In genomic region chr4:81601270-81601694, GRCh38 we compare ENCODE assay signal across 20 cellular contexts.
A peak's percentile ranks its signal among the peaks of the same experiment; 100 is the strongest.
DNase-seq lines count a peak whose midpoint lies in the region; ATAC-seq and TF ChIP-seq lines count a peak whose summit lies in the region.
"Had no signal": no experiment of that assay in that cellular context is flagged by ENCODE, and none has a peak within 500 bp of the region (broad histone marks: within the 10 kb centered on the region; RNA-seq: fewer than 3 reads in every experiment).

No MANE protein-coding gene starts in this region.

- H3K9me3 Mint-ChIP-seq in brain, result peaks cover 0 to 4% (median 2%) of the 10 kb centered on the region in 5 experiments
- H3K9me3 Mint-ChIP-seq: H9 had no signal

- H2AFZ ChIP-seq in ACC112 (ENCODE audit: low read length, unreplicated experiment), result peak overlapping the region; percentile 52

- H3K36me3 Mint-ChIP-seq in brain, result no peaks in the 10 kb centered on the region

- H3K4me3 Mint-ChIP-seq in brain, result peak overlapping the region in 3 of 5 experiments; percentile 17 to 73 (median 65)
- H3K4me3 Mint-ChIP-seq: H9, T-helper 17 cell had no signal

- no peak overlapping the region for H3K27ac ChIP-seq in ACC112 (ENCODE audit: low read depth, low read length)
- H3K27ac ChIP-seq: BLaER1, VCaP had no signal

- TF ChIP-seq CTCF in brain (conservative IDR thresholded peaks at IDR 0.05) (no peak), mucosa of descending colon (IDR thresholded peaks at IDR 0.05) (no peak)

- no peaks in the 10 kb centered on the region for H3K79me2 ChIP-seq in ACC112 (ENCODE audit: control insufficient read depth, insufficient read depth, low read length, unreplicated experiment)

- no peak overlapping the region for H3K4me3 ChIP-seq in ACC112 (ENCODE audit: low read depth, low read length)
- H3K4me3 ChIP-seq in mucosa of descending colon, result no peak overlapping the region
- H3K4me3 ChIP-seq: BLaER1, skin epidermis had no signal

- H3K36me3 ChIP-seq in ACC112 (ENCODE audit: insufficient read depth, low read length) (no peaks in the 10 kb centered on the region), mucosa of descending colon (ENCODE audit: low read depth) (no peaks in the 10 kb centered on the region)
- H3K36me3 ChIP-seq: BLaER1 had no signal

- H3K4me1 Mint-ChIP-seq in brain, result peaks cover 64% of the 10 kb centered on the region
- H3K4me1 Mint-ChIP-seq: T-helper 17 cell had no signal

- ATAC-seq in Right ventricle myocardium superior (ENCODE audit: poor library complexity) (peak; percentile 44), mucosa of descending colon (peak; percentile 29), GM21423 (IDR thresholded peaks at IDR 0.05; ENCODE audit: unreplicated experiment) (no peak), GM19351 (IDR thresholded peaks at IDR 0.05; ENCODE audit: unreplicated experiment) (no peak)
- ATAC-seq: T-helper 17 cell had no signal

- H3K4me1 ChIP-seq in ACC112 (ENCODE audit: control insufficient read depth, insufficient read depth, low read length, unreplicated experiment) (peaks cover 6% of the 10 kb centered on the region), mucosa of descending colon (ENCODE audit: low read depth) (no peaks in the 10 kb centered on the region)

- no peaks in the 10 kb centered on the region for H3K27me3 Mint-ChIP-seq in brain

- DNase-seq in Right ventricle myocardium superior (no peak), mucosa of descending colon (no peak), COR-L47 (lab: John Stamatoyannopoulos, UW) (no peak), DMS153 (lab: John Stamatoyannopoulos, UW) (no peak)
- DNase-seq: activated CD4-positive, alpha-beta T cell treated with anti-CD3 and anti-CD28 coated beads, Interleukin-2, amount 50 U/mL, for 48 hours; activated gamma-delta T cell treated with Interleukin-2 at 50 U/mL for 16 hours; activated T-cell treated with anti-CD3 and anti-CD28 coated beads for 4 hours; H9; NCI-H1417; NCI-H526; OCI-M1; stimulated activated CD4-positive, alpha-beta T cell treated with anti-CD3 and anti-CD28 coated beads, Interleukin-4, amount 100 ng/mL, for 1 hour; T-helper 17 cell had no signal

- intact Hi-C loops in Right ventricle myocardium superior (cut with DNase I), result no loop called here
- intact Hi-C loops in mucosa of descending colon (cut with DNase I, micrococcal nuclease), result no loop called here

- no peaks in the 10 kb centered on the region for H3K27me3 ChIP-seq in ACC112 (ENCODE audit: insufficient read depth, low read length)
- H3K27me3 ChIP-seq: BLaER1 had no signal

- H3K27ac Mint-ChIP-seq in brain, result peak overlapping the region; percentile 10 to 87 (median 60)
- H3K27ac Mint-ChIP-seq: H9, T-helper 17 cell had no signal

- H3K9me3 ChIP-seq in mucosa of descending colon, result no peaks in the 10 kb centered on the region

Comparison
In these comparisons a context has a peak if more than half of its experiments do, and no peak if none do; other contexts are left out.
1. ATAC-seq: peak in Right ventricle myocardium superior (single experiment) and mucosa of descending colon (single experiment); none in GM21423 (single experiment) and GM19351 (single experiment).